1 cellular context compared by ENCODE assay signal in the genomic region with DNA sequence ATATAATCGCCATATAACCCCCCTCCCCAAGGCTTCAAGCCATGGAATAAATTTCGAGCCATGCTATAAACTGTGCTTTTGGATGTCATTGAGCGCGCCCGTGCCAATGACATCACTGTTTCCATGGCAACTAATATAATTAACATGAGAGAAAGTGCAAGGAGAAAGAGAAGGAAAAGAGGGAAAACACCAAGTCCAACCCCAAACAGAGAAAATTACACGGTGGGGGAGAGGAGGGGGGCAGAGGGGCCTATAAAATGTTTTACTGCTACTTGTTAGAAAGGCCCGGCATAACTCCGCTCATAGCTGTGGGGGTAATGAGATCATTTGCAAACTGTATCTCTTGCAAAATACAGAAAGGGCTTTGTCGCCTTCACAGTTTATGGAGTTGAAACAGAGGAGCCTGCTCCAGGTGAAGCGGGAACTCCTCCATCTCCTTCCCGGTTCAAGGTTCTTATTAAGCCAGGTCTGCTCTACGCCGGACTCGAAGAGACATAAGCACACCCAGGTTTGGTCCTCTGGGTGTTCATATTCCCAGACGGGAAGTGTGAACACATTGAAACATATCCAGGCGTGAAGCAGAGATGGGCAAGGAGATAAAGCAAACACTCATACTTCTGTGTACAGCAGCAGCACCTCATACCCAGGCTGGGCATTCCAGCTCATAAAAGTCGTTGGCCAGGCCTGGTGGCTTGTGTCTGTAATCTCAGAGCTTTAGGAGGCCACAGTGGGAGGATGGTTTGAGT.
TF ChIP-seq lines count a peak whose summit lies in the region.

No MANE protein-coding gene starts in this region.

TF ChIP-seq in K562, 482 proteins besides CTCF, POLR2A, EP300 and RAD21 (continued from another document):
- TF ChIP-seq, protein P1, sequence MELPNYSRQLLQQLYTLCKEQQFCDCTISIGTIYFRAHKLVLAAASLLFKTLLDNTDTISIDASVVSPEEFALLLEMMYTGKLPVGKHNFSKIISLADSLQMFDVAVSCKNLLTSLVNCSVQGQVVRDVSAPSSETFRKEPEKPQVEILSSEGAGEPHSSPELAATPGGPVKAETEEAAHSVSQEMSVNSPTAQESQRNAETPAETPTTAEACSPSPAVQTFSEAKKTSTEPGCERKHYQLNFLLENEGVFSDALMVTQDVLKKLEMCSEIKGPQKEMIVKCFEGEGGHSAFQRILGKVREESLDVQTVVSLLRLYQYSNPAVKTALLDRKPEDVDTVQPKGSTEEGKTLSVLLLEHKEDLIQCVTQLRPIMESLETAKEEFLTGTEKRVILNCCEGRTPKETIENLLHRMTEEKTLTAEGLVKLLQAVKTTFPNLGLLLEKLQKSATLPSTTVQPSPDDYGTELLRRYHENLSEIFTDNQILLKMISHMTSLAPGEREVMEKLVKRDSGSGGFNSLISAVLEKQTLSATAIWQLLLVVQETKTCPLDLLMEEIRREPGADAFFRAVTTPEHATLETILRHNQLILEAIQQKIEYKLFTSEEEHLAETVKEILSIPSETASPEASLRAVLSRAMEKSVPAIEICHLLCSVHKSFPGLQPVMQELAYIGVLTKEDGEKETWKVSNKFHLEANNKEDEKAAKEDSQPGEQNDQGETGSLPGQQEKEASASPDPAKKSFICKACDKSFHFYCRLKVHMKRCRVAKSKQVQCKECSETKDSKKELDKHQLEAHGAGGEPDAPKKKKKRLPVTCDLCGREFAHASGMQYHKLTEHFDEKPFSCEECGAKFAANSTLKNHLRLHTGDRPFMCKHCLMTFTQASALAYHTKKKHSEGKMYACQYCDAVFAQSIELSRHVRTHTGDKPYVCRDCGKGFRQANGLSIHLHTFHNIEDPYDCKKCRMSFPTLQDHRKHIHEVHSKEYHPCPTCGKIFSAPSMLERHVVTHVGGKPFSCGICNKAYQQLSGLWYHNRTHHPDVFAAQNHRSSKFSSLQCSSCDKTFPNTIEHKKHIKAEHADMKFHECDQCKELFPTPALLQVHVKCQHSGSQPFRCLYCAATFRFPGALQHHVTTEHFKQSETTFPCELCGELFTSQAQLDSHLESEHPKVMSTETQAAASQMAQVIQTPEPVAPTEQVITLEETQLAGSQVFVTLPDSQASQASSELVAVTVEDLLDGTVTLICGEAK (IDR thresholded peaks at IDR 0.05), result no peak
- TF ChIP-seq, protein P1 (CRISPR knock-in tag; IDR thresholded peaks at IDR 0.05), result no peak
- TF ChIP-seq, protein P2, sequence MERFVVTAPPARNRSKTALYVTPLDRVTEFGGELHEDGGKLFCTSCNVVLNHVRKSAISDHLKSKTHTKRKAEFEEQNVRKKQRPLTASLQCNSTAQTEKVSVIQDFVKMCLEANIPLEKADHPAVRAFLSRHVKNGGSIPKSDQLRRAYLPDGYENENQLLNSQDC (CRISPR knock-in tag; IDR thresholded peaks at IDR 0.05), result no peak
- no peak for TF ChIP-seq ATF1 (CRISPR knock-in tag; IDR thresholded peaks at IDR 0.05)
- TF ChIP-seq ATF1 (tag; IDR thresholded peaks at IDR 0.05), result peak; percentile 22; the same call in 1 of the 2 replicates
TF ChIP-seq in K562: peak in this region for 2.
